17 cellular contexts compared by ENCODE assay signal in the genomic region with DNA sequence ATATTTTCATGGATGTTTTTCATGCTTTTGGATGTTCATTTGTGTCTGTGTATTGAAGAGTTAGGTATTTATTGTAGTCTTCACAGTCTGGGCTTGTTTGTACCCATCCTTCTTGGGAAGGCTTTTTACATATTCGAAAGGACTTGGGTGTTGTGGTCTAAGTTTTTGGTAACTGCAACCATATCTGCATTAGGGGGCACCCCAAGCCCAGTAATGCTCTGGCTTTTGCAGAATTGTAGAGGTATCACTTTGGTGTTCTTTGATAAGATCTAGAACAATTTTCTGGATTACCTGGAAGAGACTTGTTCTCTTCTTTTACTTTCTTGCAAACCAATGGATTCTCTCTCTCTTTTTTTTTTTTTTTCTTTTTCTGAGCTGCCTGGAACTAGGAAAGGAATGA.
A peak's percentile ranks its signal among the peaks of the same experiment; 100 is the strongest.
DNase-seq lines count a peak whose midpoint lies in the region; ATAC-seq, FAIRE-seq and TF ChIP-seq lines count a peak whose summit lies in the region.
"Had no signal": no experiment of that assay in that cellular context is flagged by ENCODE, and none has a peak within 500 bp of the region (broad histone marks: within the 10 kb centered on the region; RNA-seq: fewer than 3 reads in every experiment).

No MANE protein-coding gene starts in this region.

- H3K27ac Mint-ChIP-seq in natural killer cell, result no peak overlapping the region
- no peak overlapping the region for H3K27ac Mint-ChIP-seq in natural killer cell treated with Interleukin-12 subunit alpha and Interleukin-12 subunit beta and Interleukin-15 and Interleukin-18, amount 100 ng/mL, for 72 hours
- H3K27ac Mint-ChIP-seq in type B pancreatic cell, result no peak overlapping the region
- H3K27ac Mint-ChIP-seq: stimulated activated naive CD8-positive, alpha-beta T cell treated with anti-CD3 and anti-CD28 coated beads, Interleukin-15, Interleukin-2, amounts not matched to agents 100 ng/mL and 50 ng/mL, for 24 hours had no signal

- TF ChIP-seq POLR2A in GM12878 (IDR thresholded peaks at IDR 0.05; ENCODE audit: low read depth, low read length), result no peak
- no peak for TF ChIP-seq POLR2A in GM18505 (IDR thresholded peaks at IDR 0.05; ENCODE audit: borderline replicate concordance, extremely low read depth, insufficient read depth, insufficient read length)

- RAD21 ChIA-PET in GM12878 (lab: Charles Lee; ENCODE audit: unreplicated experiment), result no interaction called here

- DNase-seq in natural killer cell (no peak), GM12878 (ENCODE audit: low read depth, low spot score) (no peak), type B pancreatic cell (ENCODE audit: extremely low spot score, unreplicated experiment) (no peak), PC-3 (no peak), urothelium cell line (ENCODE audit: low spot score) (no peak)
- no peak for DNase-seq in natural killer cell treated with Interleukin-12 subunit alpha and Interleukin-12 subunit beta and Interleukin-15 and Interleukin-18, amount 100 ng/mL, for 72 hours (ENCODE audit: low spot score)
- DNase-seq: GDM1; Kasumi-1; NCI-H226; stimulated activated CD4-positive, alpha-beta T cell treated with anti-CD3 and anti-CD28 coated beads, Interleukin-4, amount 100 ng/mL, for 24 hours had no signal

- no TSS peak for BruUV-seq in GM12878 (replicated peaks; lab: Mats Ljungman, UMichigan)
- BruUV-seq in PC-3 (replicated peaks; lab: Mats Ljungman, UMichigan), result no TSS peak

- TF ChIP-seq CTCF in natural killer cell (IDR thresholded peaks at IDR 0.05) (peak; percentile 59), GM12878 (IDR thresholded peaks at IDR 0.05 in 2 of 3, conservative IDR thresholded peaks at IDR 0.05 in 1 of 3; ENCODE audit: control insufficient read depth in 2 of 3, extremely low read depth in 1 of 3, insufficient read depth in 1 of 3, low read depth in 3 of 3, low read length in 3 of 3) (peak; percentile 5 to 53 (median 36); a peak in 3 of 6 replicates), type B pancreatic cell (conservative IDR thresholded peaks at IDR 0.05) (peak; percentile 32), PC-3 (conservative IDR thresholded peaks at IDR 0.05; ENCODE audit: low read depth, low read length) (no peak)

- H3K27me3 ChIP-seq in GM12878 (replicated peaks in 1 of 2; ENCODE audit: control insufficient read depth in 2 of 2, insufficient read depth in 2 of 2, low read length in 1 of 2) (no peaks in the 10 kb centered on the region), PC-3 (ENCODE audit: low read length) (no peaks in the 10 kb centered on the region)
- H3K27me3 ChIP-seq: BLaER1 had no signal

- H3K9ac ChIP-seq in GM12878 (ENCODE audit: control insufficient read depth, insufficient read depth, low read length) (no peak overlapping the region), PC-3 (ENCODE audit: low read length) (no peak overlapping the region)
- H3K9ac ChIP-seq: BLaER1 had no signal

- H3K79me2 ChIP-seq in GM12878 (ENCODE audit: control insufficient read depth, insufficient read depth, low read length) (no peaks in the 10 kb centered on the region), PC-3 (ENCODE audit: low read length) (no peaks in the 10 kb centered on the region)

- 84% methylated on average over 1 of the region's 1 CpG for WGBS in GM12878 (ENCODE audit: insufficient coverage, insufficient replicate concordance, low lambda C conversion rate, missing lambda C conversion rate)

- no peaks in the 10 kb centered on the region for H4K20me1 ChIP-seq in GM12878 (ENCODE audit: control insufficient read depth, insufficient read depth)
- H4K20me1 ChIP-seq in PC-3 (ENCODE audit: low read length), result no peaks in the 10 kb centered on the region
- H4K20me1 ChIP-seq: BLaER1 had no signal

- peaks cover 0 to 2% of the 10 kb centered on the region in 2 donors for H3K9me3 Mint-ChIP-seq in natural killer cell
- H3K9me3 Mint-ChIP-seq in natural killer cell treated with Interleukin-12 subunit alpha and Interleukin-12 subunit beta and Interleukin-15 and Interleukin-18, amount 100 ng/mL, for 72 hours, result no peaks in the 10 kb centered on the region
- peaks cover 10% of the 10 kb centered on the region for H3K9me3 Mint-ChIP-seq in type B pancreatic cell
- H3K9me3 Mint-ChIP-seq: stimulated activated naive CD8-positive, alpha-beta T cell treated with anti-CD3 and anti-CD28 coated beads, Interleukin-15, Interleukin-2, amounts not matched to agents 100 ng/mL and 50 ng/mL, for 24 hours had no signal

- H3K4me1 Mint-ChIP-seq in natural killer cell (peaks cover under 1 to 2% of the 10 kb centered on the region in 2 donors), type B pancreatic cell (ENCODE audit: unreplicated experiment) (no peaks in the 10 kb centered on the region)
- peaks cover 0 to 3% of the 10 kb centered on the region in 2 donors for H3K4me1 Mint-ChIP-seq in natural killer cell treated with Interleukin-12 subunit alpha and Interleukin-12 subunit beta and Interleukin-15 and Interleukin-18, amount 100 ng/mL, for 72 hours (ENCODE audit: low read depth in 2 of 2)

- CTCF ChIA-PET in GM12878 (lab: Yijun Ruan, JAX) (interaction anchor here (0.7 to 2.2 kb wide), 4 partner anchors 14 to 1459 kb away, joined by 3 to 8 read pairs (median 4); no protein-coding TSS in a partner anchor), PC-3 (lab: Charles Lee) (interaction anchor here (0.6 kb wide), 1 partner anchor 1363 kb away, joined by 7 read pairs; no protein-coding TSS in a partner anchor)

- no peak for TF ChIP-seq EP300 in GM12878 (IDR thresholded peaks at IDR 0.05; ENCODE audit: borderline replicate concordance in 1 of 2, control insufficient read depth in 1 of 2, low read depth in 2 of 2, low read length in 2 of 2)

- in situ Hi-C loops in GM12878 (cut with MboI), result loop anchor here (25.0 kb wide), 1 partner anchor 1427 kb away; no protein-coding TSS in a partner anchor

- H3K27ac ChIP-seq in GM12878 (ENCODE audit: control insufficient read depth, insufficient read depth) (no peak overlapping the region), PC-3 (ENCODE audit: low read length) (no peak overlapping the region)
- H3K27ac ChIP-seq: BLaER1, epithelial cell of prostate had no signal

- H3K4me3 ChIP-seq in GM12878, result no peak overlapping the region
- no peak overlapping the region for H3K4me3 ChIP-seq in PC-3 (ENCODE audit: low read length)
- H3K4me3 ChIP-seq: BLaER1, mucosa of descending colon had no signal

- SMC1A ChIA-PET in GM12878 (lab: Charles Lee; ENCODE audit: uncharacterized antibody, unreplicated experiment), result interaction anchor here (1.4 to 1.6 kb wide), 3 partner anchors 8 to 24 kb away, joined by 5 to 8 read pairs (median 5); no protein-coding TSS in a partner anchor

- H3K4me3 Mint-ChIP-seq in natural killer cell (no peak overlapping the region), type B pancreatic cell (no peak overlapping the region)
- no peak overlapping the region for H3K4me3 Mint-ChIP-seq in natural killer cell treated with Interleukin-12 subunit alpha and Interleukin-12 subunit beta and Interleukin-15 and Interleukin-18, amount 100 ng/mL, for 72 hours
- H3K4me3 Mint-ChIP-seq: stimulated activated naive CD8-positive, alpha-beta T cell treated with anti-CD3 and anti-CD28 coated beads, Interleukin-15, Interleukin-2, amounts not matched to agents 100 ng/mL and 50 ng/mL, for 24 hours had no signal

- H3K36me3 Mint-ChIP-seq in natural killer cell, result no peaks in the 10 kb centered on the region
- peaks cover 5% of the 10 kb centered on the region for H3K36me3 Mint-ChIP-seq in natural killer cell treated with Interleukin-12 subunit alpha and Interleukin-12 subunit beta and Interleukin-15 and Interleukin-18, amount 100 ng/mL, for 72 hours
- H3K36me3 Mint-ChIP-seq in type B pancreatic cell, result no peaks in the 10 kb centered on the region

- POLR2A ChIA-PET in GM12878 (lab: Charles Lee) (no interaction called here), PC-3 (lab: Charles Lee; ENCODE audit: unreplicated experiment) (no interaction called here)

- FAIRE-seq in GM12878 (lab: Jason Lieb, UNC) (no peak), urothelium cell line (lab: Jason Lieb, UNC) (no peak)

- ATAC-seq in natural killer cell, result peak in 1 of 3 donors; percentile 62
- no peak for ATAC-seq in natural killer cell treated with Interleukin-12 subunit alpha and Interleukin-12 subunit beta and Interleukin-15 and Interleukin-18, amount 100 ng/mL, for 72 hours
- peak; percentile 58 for ATAC-seq in HG02610 (IDR thresholded peaks at IDR 0.05; ENCODE audit: unreplicated experiment)
- peak; percentile 77 for ATAC-seq in GM12878
- ATAC-seq in GM18505 (IDR thresholded peaks at IDR 0.05; ENCODE audit: unreplicated experiment), result no peak
- ATAC-seq in PC-3, result no peak
- ATAC-seq: HCT116, mucosa of descending colon had no signal

- intact Hi-C loops in natural killer cell (cut with micrococcal nuclease), result loop anchor here (5.0 kb wide), 1 partner anchor 592 kb away; no protein-coding TSS in a partner anchor
- intact Hi-C loops in GM12878 (cut with micrococcal nuclease; ENCODE audit: unreplicated experiment), result loop anchor here (5.0 kb wide), 1 partner anchor 192 kb away; no protein-coding TSS in a partner anchor
- intact Hi-C loops in PC-3 (cut with micrococcal nuclease), result no loop called here

- H3K27me3 Mint-ChIP-seq in natural killer cell (ENCODE audit: low read depth in 2 of 2), result peaks cover 0 to 2% of the 10 kb centered on the region in 2 donors
- H3K27me3 Mint-ChIP-seq in natural killer cell treated with Interleukin-12 subunit alpha and Interleukin-12 subunit beta and Interleukin-15 and Interleukin-18, amount 100 ng/mL, for 72 hours, result peaks cover 4 to 16% of the 10 kb centered on the region in 2 donors
- no peaks in the 10 kb centered on the region for H3K27me3 Mint-ChIP-seq in type B pancreatic cell

- no peaks in the 10 kb centered on the region for H3F3A ChIP-seq in PC-3 (ENCODE audit: low read length, unreplicated experiment)

- TF ChIP-seq RAD21 in GM12878 (IDR thresholded peaks at IDR 0.05; ENCODE audit: insufficient read depth, low read depth, low read length), result peak; percentile 70

- no peak overlapping the region for H2AFZ ChIP-seq in GM12878 (ENCODE audit: control insufficient read depth, low read depth, low read length)
- H2AFZ ChIP-seq in PC-3 (ENCODE audit: low read length), result no peak overlapping the region

- H3K4me1 ChIP-seq in GM12878 (ENCODE audit: control insufficient read depth, insufficient read depth, low read length) (no peaks in the 10 kb centered on the region), PC-3 (ENCODE audit: insufficient read depth, low read length) (no peaks in the 10 kb centered on the region)
- H3K4me1 ChIP-seq: BLaER1 had no signal

- H3K36me3 ChIP-seq in GM12878 (ENCODE audit: control insufficient read depth in 2 of 2, insufficient read depth in 2 of 2, low read length in 1 of 2) (no peaks in the 10 kb centered on the region), PC-3 (ENCODE audit: low read depth, low read length) (no peaks in the 10 kb centered on the region)
- H3K36me3 ChIP-seq: BLaER1 had no signal

- peaks cover 2% of the 10 kb centered on the region; the same call in 1 of the 3 replicates for H3K9me3 ChIP-seq in GM12878 (replicated peaks; ENCODE audit: control insufficient read depth, insufficient read depth, low read length)
- no peaks in the 10 kb centered on the region for H3K9me3 ChIP-seq in PC-3 (ENCODE audit: low read length)
- H3K9me3 ChIP-seq: mucosa of descending colon had no signal

- no peak overlapping the region for H3K4me2 ChIP-seq in GM12878 (ENCODE audit: control insufficient read depth, insufficient read depth)
- no peak overlapping the region for H3K4me2 ChIP-seq in PC-3 (ENCODE audit: low read length)
- H3K4me2 ChIP-seq: BLaER1 had no signal

- no peaks in the 10 kb centered on the region for H3K9me2 ChIP-seq in PC-3 (replicated peaks; ENCODE audit: low read length)

Comparison
In these comparisons a context has a peak if more than half of its experiments do, and no peak if none do; other contexts are left out.
1. ATAC-seq: peak in HG02610 (single experiment) and GM12878 (single experiment); none in natural killer cell treated with Interleukin-12 subunit alpha and Interleukin-12 subunit beta and Interleukin-15 and Interleukin-18, amount 100 ng/mL, for 72 hours (0 of 2), GM18505 (single experiment) and PC-3 (single experiment).